Comparison of ENCODE assay signal across 8 cellular contexts in genomic region chr14:54566410-54567223, GRCh38. TPM values are rescaled to one million over a fixed set of nuclear protein-coding genes. Genes with fewer than 3 reads are reported as not detected.
DNase-seq lines count a peak whose midpoint lies in the region; ATAC-seq, FAIRE-seq and TF ChIP-seq lines count a peak whose summit lies in the region.

TSS of gene SAMD4A (plus strand) at chr14:54567128. CDS start at chr14:54567917, 789 bp downstream.

- H2AFZ ChIP-seq in neuron (ENCODE audit: low read depth, low read length), result peak within 1 kb of the TSS; percentile 80

- no peaks in the 10 kb centered on the region for H3K9me3 ChIP-seq in HUES6 (ENCODE audit: control insufficient read depth, insufficient read depth, low read depth, low read length)
- no peaks in the 10 kb centered on the region for H3K9me3 ChIP-seq in SJCRH30 (replicated peaks)
- no peaks in the 10 kb centered on the region for H3K9me3 ChIP-seq in neuron (ENCODE audit: low read length)
- H3K9me3 ChIP-seq in transverse colon, result no peaks in the 10 kb centered on the region

- ATAC-seq in GM21381 (IDR thresholded peaks at IDR 0.05; ENCODE audit: unreplicated experiment), result peak; percentile 30

- peak; percentile 48 for TF ChIP-seq POLR2A in transverse colon (IDR thresholded peaks at IDR 0.05)

- in situ Hi-C loops in transverse colon (cut with MboI; ENCODE audit: low pct_ligation_motif_present in 1 of 4, low pct_unique_long_range_greater_than_20kb in 1 of 4, low sequenced_read_pairs in 3 of 4), result no loop called here

- H3K4me1 ChIP-seq in HUES6 (ENCODE audit: control insufficient read depth, insufficient read depth, low read length) (peaks cover 19% of the 10 kb centered on the region; the same call in 1 of the 2 replicates), SJCRH30 (peaks cover 18% of the 10 kb centered on the region), neuron (ENCODE audit: insufficient read depth, low read length) (peaks cover 36% of the 10 kb centered on the region), transverse colon (peaks cover 0 to 35% (median 28%) of the 10 kb centered on the region in 4 donors)

- H3K4me3 ChIP-seq in HUES6 (ENCODE audit: low read depth, low read length), result peak within 1 kb of the TSS; percentile 82
- H3K4me3 ChIP-seq in SJCRH30, result peak within 1 kb of the TSS; percentile 87
- H3K4me3 ChIP-seq in neuron (ENCODE audit: low read length), result peak within 1 kb of the TSS; percentile 74
- H3K4me3 ChIP-seq in transverse colon, result peak within 1 kb of the TSS; percentile 51 to 77 (median 70)

- DNase-seq in DMS 273 treated with DMSO at 0.1 percent for 48 hours (lab: John Stamatoyannopoulos, UW), result peak; percentile 61
- peak; percentile 75 to 78 for DNase-seq in SJCRH30
- DNase-seq in activated naive CD4-positive, alpha-beta T cell treated with anti-CD3 and anti-CD28 coated beads, Interleukin-2, amount 50 U/mL, for 16 hours, result peak; percentile 63
- DNase-seq in frontal cortex (ENCODE audit: low spot score in 2 of 2), result peak; percentile 65 to 77
- peak; percentile 75 for DNase-seq in transverse colon

- TF ChIP-seq EP300 in transverse colon (IDR thresholded peaks at IDR 0.05; ENCODE audit: low read depth), result no peak

- peak in 2 of 5 experiments; percentile 18 to 32 for TF ChIP-seq CTCF in transverse colon (IDR thresholded peaks at IDR 0.05)

- H3K36me3 ChIP-seq in HUES6 (ENCODE audit: control insufficient read depth, insufficient read depth, low read length) (peaks cover 8% of the 10 kb centered on the region; the same call in 1 of the 2 replicates), SJCRH30 (0 out of 2 replicates have a peak, but pooled peaks cover under 1% of the 10 kb centered on the region), neuron (ENCODE audit: insufficient read depth, low read length) (no peaks in the 10 kb centered on the region), transverse colon (no peaks in the 10 kb centered on the region)

- intact Hi-C loops in transverse colon (cut with DNase I; ENCODE audit: low total_unique reads), result loop anchor here (5.0 kb wide), 2 partner anchors 106 to 126 kb away; no protein-coding TSS in a partner anchor

- H3K27ac ChIP-seq in HUES6 (ENCODE audit: low read depth, low read length) (peak within 1 kb of the TSS; percentile 48; the same call in 1 of the 2 replicates), SJCRH30 (peak within 1 kb of the TSS; percentile 66), transverse colon (peak within 1 kb of the TSS; percentile 97 to 99 (median 98))

- 1% methylated on average over 43 of the region's 91 CpGs; no CpG with 5 or more reads in 1 of the 2 donors for WGBS in transverse colon (ENCODE audit: low coverage in 1 of 2), 2 donors

- peak within 1 kb of the TSS; percentile 83 for H3K9ac ChIP-seq in HUES6 (ENCODE audit: low read length)

- H3K27me3 ChIP-seq in HUES6 (ENCODE audit: control insufficient read depth, insufficient read depth, low read length) (peaks cover 11% of the 10 kb centered on the region), SJCRH30 (no peaks in the 10 kb centered on the region), neuron (ENCODE audit: insufficient read depth, low read length) (no peaks in the 10 kb centered on the region), transverse colon (no peaks in the 10 kb centered on the region)

- no peak for FAIRE-seq in frontal cortex (lab: Jason Lieb, UNC)

RNA-seq across cellular contexts. Expression of gene SAMD4A, which starts in this region (rescaled TPM):
- 12.0 and 12.1 TPM in 2 replicates for total RNA-seq in SJCRH30 (2014; rRNA removed; shearing (Covaris generic))
- 8.2 TPM for total RNA-seq in frontal cortex
- total RNA-seq in transverse colon, result 10 to 100 TPM; 15.3 to 40.2 (median 22.3) TPM

Comparison
In these comparisons a context has a peak if more than half of its experiments do, and no peak if none do; other contexts are left out.
1. Peak in every context shown above with its lines: DNase-seq, ATAC-seq, H3K4me3 ChIP-seq and H3K27ac ChIP-seq.
2. H3K27ac ChIP-seq: peak in every context shown above with its lines; median percentile 98 in transverse colon; 66 in SJCRH30; 48 in HUES6.